ENCODE assay signal across 19 cellular contexts in genomic region chr11:19846654-19847330, GRCh38.
DNase-seq lines count a peak whose midpoint lies in the region; TF ChIP-seq lines count a peak whose summit lies in the region.
"Had no signal": no experiment of that assay in that cellular context is flagged by ENCODE, and none has a peak within 500 bp of the region (broad histone marks: within the 10 kb centered on the region; RNA-seq: fewer than 3 reads in every experiment).

No MANE protein-coding gene starts in this region.

- peaks cover 6% of the 10 kb centered on the region for H3K36me3 ChIP-seq in osteoblast (ENCODE audit: insufficient read depth, low read length)
- H3K36me3 ChIP-seq in colonic mucosa: no peaks in the 10 kb centered on the region
- H3K36me3 ChIP-seq in OCI-LY7 (ENCODE audit: insufficient read depth, low read length): no peaks in the 10 kb centered on the region
- H3K36me3 ChIP-seq: BLaER1 treated with 17β-estradiol and CSF1 and Interleukin-3, amounts not matched to agents 10 nM and 100 nM had no signal

- no TSS peak for BruUV-seq in OCI-LY7 (replicated peaks; lab: Mats Ljungman, UMichigan)

- intact Hi-C loops in colonic mucosa (cut with DNase I): no loop called here
- intact Hi-C loops in OCI-LY7 (cut with micrococcal nuclease; ENCODE audit: unreplicated experiment): no loop called here

- H3K4me1 ChIP-seq in osteoblast (ENCODE audit: insufficient read depth, low read length): peaks cover 18% of the 10 kb centered on the region
- H3K4me1 ChIP-seq in colonic mucosa: no peaks in the 10 kb centered on the region
- no peaks in the 10 kb centered on the region for H3K4me1 ChIP-seq in OCI-LY7 (ENCODE audit: insufficient read depth, low read length, poor library complexity, severe bottlenecking)
- H3K4me1 ChIP-seq: BLaER1 treated with 17β-estradiol and CSF1 and Interleukin-3, amounts not matched to agents 10 nM and 100 nM had no signal

- H3K9me3 ChIP-seq in osteoblast (ENCODE audit: low read depth, low read length) (no peaks in the 10 kb centered on the region), colonic mucosa (no peaks in the 10 kb centered on the region), OCI-LY7 (ENCODE audit: low read length) (no peaks in the 10 kb centered on the region)
- H3K9me3 ChIP-seq: BLaER1 treated with 17β-estradiol and CSF1 and Interleukin-3, amounts not matched to agents 10 nM and 100 nM; esophagus muscularis mucosa had no signal

- H2AFZ ChIP-seq in osteoblast (ENCODE audit: low read length) (no peak overlapping the region), OCI-LY7 (ENCODE audit: low read length) (no peak overlapping the region)

- no peak overlapping the region for H3K9ac ChIP-seq in colonic mucosa (ENCODE audit: low read depth in 2 of 2, low read length in 2 of 2)
- H3K9ac ChIP-seq: BLaER1 treated with 17β-estradiol and CSF1 and Interleukin-3, amounts not matched to agents 10 nM and 100 nM had no signal

- CTCF ChIA-PET in OCI-LY7 (lab: Charles Lee; ENCODE audit: unreplicated experiment): no interaction called here

- no peaks in the 10 kb centered on the region for H3K9me2 ChIP-seq in OCI-LY7 (ENCODE audit: insufficient read depth, low read length)

- H3K4me2 ChIP-seq in osteoblast (ENCODE audit: insufficient read depth, low read length) (no peak overlapping the region), OCI-LY7 (ENCODE audit: low read length) (no peak overlapping the region)
- H3K4me2 ChIP-seq: BLaER1 treated with 17β-estradiol and CSF1 and Interleukin-3, amounts not matched to agents 10 nM and 100 nM had no signal

- H3K27ac ChIP-seq in osteoblast (ENCODE audit: low read depth, low read length) (peak overlapping the region; percentile 25), colonic mucosa (no peak overlapping the region), OCI-LY7 (ENCODE audit: low read depth, low read length, poor library complexity, severe bottlenecking) (no peak overlapping the region)
- H3K27ac ChIP-seq: BLaER1 treated with 17β-estradiol and CSF1 and Interleukin-3, amounts not matched to agents 10 nM and 100 nM; esophagus muscularis mucosa; skin epidermis had no signal

- H3K4me3 ChIP-seq in astrocyte of the cerebellum (ENCODE audit: low read depth, low read length) (no peak overlapping the region), osteoblast (ENCODE audit: insufficient read depth, low read length) (no peak overlapping the region), colonic mucosa (no peak overlapping the region), OCI-LY7 (ENCODE audit: low read depth, low read length, poor library complexity, severe bottlenecking) (no peak overlapping the region)
- H3K4me3 ChIP-seq: BLaER1 treated with 17β-estradiol and CSF1 and Interleukin-3, amounts not matched to agents 10 nM and 100 nM; esophagus muscularis mucosa; skin epidermis had no signal

- peak; percentile 3 for DNase-seq in NCI-H1105 (lab: John Stamatoyannopoulos, UW)
- DNase-seq in astrocyte of the cerebellum (ENCODE audit: low read depth): peak; percentile 58
- DNase-seq in fibroblast of the conjunctiva (ENCODE audit: low read depth): peak; percentile 51
- no peak for DNase-seq in osteoblast (ENCODE audit: insufficient read length, low spot score, missing footprints)
- no peak for DNase-seq in SIG-M5 treated with dmso at 0.1 percent for 504 hours (lab: John Stamatoyannopoulos, UW; ENCODE audit: unreplicated experiment)
- no peak for DNase-seq in colonic mucosa
- no peak for DNase-seq in OCI-LY7 (ENCODE audit: low spot score)
- DNase-seq: activated CD4-positive, alpha-beta T cell treated with anti-CD3 and anti-CD28 coated beads for 4 hours; activated naive CD8-positive, alpha-beta T cell treated with anti-CD3 and anti-CD28 coated beads, Interleukin-2, amount 10 ng/mL, durations not matched to agents 7 days and 5 days; activated T-cell treated with anti-CD3 and anti-CD28 coated beads, Interleukin-2, amount 50 U/mL, for 24 hours; dermis blood vessel endothelial cell; DMS53; NCI-H2081; SHP77 treated with DMSO at 0.1 percent for 48 hours; stimulated activated naive CD8-positive, alpha-beta T cell treated with anti-CD3 and anti-CD28 coated beads, Interleukin-15, Interleukin-2, amounts not matched to agents 100 U/mL and 50 U/mL, for 24 hours; T-helper 9 cell had no signal

- H3K27me3 ChIP-seq in osteoblast (ENCODE audit: insufficient read depth, low read length) (no peaks in the 10 kb centered on the region), colonic mucosa (no peaks in the 10 kb centered on the region)
- H3K27me3 ChIP-seq: BLaER1 treated with 17β-estradiol and CSF1 and Interleukin-3, amounts not matched to agents 10 nM and 100 nM; esophagus muscularis mucosa had no signal

- H3K79me2 ChIP-seq in osteoblast (ENCODE audit: insufficient read depth, low read length) (peaks cover 92% of the 10 kb centered on the region), OCI-LY7 (ENCODE audit: insufficient read depth, low read depth, low read length) (no peaks in the 10 kb centered on the region)

- no peak for TF ChIP-seq CTCF in astrocyte of the cerebellum (IDR thresholded peaks at IDR 0.05; ENCODE audit: low read depth, low read length, missing control alignments)
- TF ChIP-seq CTCF in osteoblast (IDR thresholded peaks at IDR 0.05; ENCODE audit: extremely low read depth, low read depth, low read length): no peak
- TF ChIP-seq CTCF in colonic mucosa (IDR thresholded peaks at IDR 0.05): no peak
- TF ChIP-seq CTCF in OCI-LY7 (conservative IDR thresholded peaks at IDR 0.05; ENCODE audit: low read length): no peak

- in situ Hi-C loops in astrocyte of the cerebellum (cut with HindIII; ENCODE audit: low sequenced_read_pairs): no loop called here

- POLR2A ChIA-PET in OCI-LY7 (lab: Charles Lee): interaction anchor here (0.5 kb wide), 1 partner anchor 864 kb away, joined by 3 read pairs; no protein-coding TSS in a partner anchor

- H4K20me1 ChIP-seq in osteoblast (ENCODE audit: insufficient read depth, low read length) (peaks cover 8% of the 10 kb centered on the region), OCI-LY7 (ENCODE audit: insufficient read depth, low read length) (no peaks in the 10 kb centered on the region)
- H4K20me1 ChIP-seq: BLaER1 treated with 17β-estradiol and CSF1 and Interleukin-3, amounts not matched to agents 10 nM and 100 nM had no signal

Comparison
In these comparisons a context has a peak if more than half of its experiments do, and no peak if none do; other contexts are left out.
1. DNase-seq: peak in NCI-H1105 (single experiment), astrocyte of the cerebellum (single experiment) and fibroblast of the conjunctiva (single experiment); none in osteoblast (single experiment), SIG-M5 treated with dmso at 0.1 percent for 504 hours (single experiment), colonic mucosa (single experiment) and OCI-LY7 (single experiment).